In genomic region chr2:108632332-108632712, GRCh38 we compare ENCODE assay signal across 16 cellular contexts.
A peak's percentile ranks its signal among the peaks of the same experiment; 100 is the strongest.
DNase-seq lines count a peak whose midpoint lies in the region; ATAC-seq and TF ChIP-seq lines count a peak whose summit lies in the region.
"Had no signal": no experiment of that assay in that cellular context is flagged by ENCODE, and none has a peak within 500 bp of the region (broad histone marks: within the 10 kb centered on the region; RNA-seq: fewer than 3 reads in every experiment).

No MANE protein-coding gene starts in this region.

- H3K27ac Mint-ChIP-seq in memory B cell: peak overlapping the region; percentile 18

- ATAC-seq in Panc1 (no peak), memory B cell (ENCODE audit: low read depth) (no peak), upper lobe of right lung (no peak), HG03432 (IDR thresholded peaks at IDR 0.05; ENCODE audit: unreplicated experiment) (no peak), HG03159 (IDR thresholded peaks at IDR 0.05; ENCODE audit: unreplicated experiment) (no peak)
- ATAC-seq: SK-N-SH treated with all-trans-retinoic acid at 6 μM for 48 hours had no signal

- CTCF ChIA-PET in Panc1 (lab: Charles Lee): no interaction called here

- peaks cover 26% of the 10 kb centered on the region for H3K4me1 Mint-ChIP-seq in memory B cell

- H3K36me3 ChIP-seq in left ventricle myocardium inferior (no peaks in the 10 kb centered on the region), right atrium auricular region (no peaks in the 10 kb centered on the region), Panc1 (ENCODE audit: control insufficient read depth, insufficient read depth, low read length) (no peaks in the 10 kb centered on the region), upper lobe of right lung (no peaks in the 10 kb centered on the region)
- H3K36me3 ChIP-seq: uterus had no signal

- peaks cover 63% of the 10 kb centered on the region for H3K4me1 ChIP-seq in left ventricle myocardium inferior
- peaks cover 0 to 59% of the 10 kb centered on the region in 2 donors for H3K4me1 ChIP-seq in right atrium auricular region
- peaks cover 62% of the 10 kb centered on the region for H3K4me1 ChIP-seq in Panc1 (ENCODE audit: control insufficient read depth, insufficient read depth, low read length)
- peaks cover 75% of the 10 kb centered on the region for H3K4me1 ChIP-seq in upper lobe of right lung

- H3K4me3 Mint-ChIP-seq in memory B cell: no peak overlapping the region

- POLR2A ChIA-PET in Panc1 (lab: Charles Lee): no interaction called here

- H3K36me3 Mint-ChIP-seq in memory B cell: no peaks in the 10 kb centered on the region

- in situ Hi-C loops in Panc1 (cut with HindIII; ENCODE audit: low pct_unique_long_range_greater_than_20kb, low sequenced_read_pairs): no loop called here

- H3K9me3 ChIP-seq in left ventricle myocardium inferior (replicated peaks) (no peaks in the 10 kb centered on the region), right atrium auricular region (no peaks in the 10 kb centered on the region), Panc1 (ENCODE audit: control insufficient read depth, insufficient read depth, low read depth, low read length) (no peaks in the 10 kb centered on the region), upper lobe of right lung (no peaks in the 10 kb centered on the region)
- H3K9me3 ChIP-seq: uterus had no signal

- no TSS peak for BruUV-seq in Panc1 (replicated peaks; lab: Mats Ljungman, UMichigan)

- intact Hi-C loops in left ventricle myocardium inferior (cut with micrococcal nuclease): no loop called here
- intact Hi-C loops in Panc1 (cut with micrococcal nuclease; ENCODE audit: unreplicated experiment): no loop called here
- intact Hi-C loops in upper lobe of right lung (cut with DNase I): no loop called here

- no peak for DNase-seq in left ventricle myocardium inferior
- no peak for DNase-seq in right atrium auricular region (ENCODE audit: low spot score)
- DNase-seq in Panc1 (ENCODE audit: low read depth, low spot score): no peak
- DNase-seq in memory B cell (ENCODE audit: low spot score in 2 of 2): no peak
- no peak for DNase-seq in upper lobe of right lung
- no peak for DNase-seq in stimulated activated naive CD4-positive, alpha-beta T cell (lab: John Stamatoyannopoulos, UW)
- DNase-seq: activated CD4-positive, alpha-beta T cell treated with anti-CD3 and anti-CD28 coated beads for 48 hours; activated naive CD4-positive, alpha-beta T cell treated with anti-CD3 and anti-CD28 coated beads, Interleukin-2, amount 50 U/mL, for 16 hours; GF-D8; kidney glomerular epithelial cell; nucleus accumbens; stimulated activated CD4-positive, alpha-beta T cell treated with anti-CD3 and anti-CD28 coated beads, Interleukin-1b, Interleukin-23, amount 100 ng/mL, for 48 hours; uterus had no signal

- H3K27me3 Mint-ChIP-seq in memory B cell: no peaks in the 10 kb centered on the region

- TF ChIP-seq CTCF in left ventricle myocardium inferior (IDR thresholded peaks at IDR 0.05; ENCODE audit: borderline replicate concordance) (no peak), right atrium auricular region (IDR thresholded peaks at IDR 0.05) (no peak), Panc1 (IDR thresholded peaks at IDR 0.05) (no peak), upper lobe of right lung (IDR thresholded peaks at IDR 0.05) (no peak)

- no peak overlapping the region for H3K4me3 ChIP-seq in left ventricle myocardium inferior
- no peak overlapping the region for H3K4me3 ChIP-seq in right atrium auricular region
- H3K4me3 ChIP-seq in Panc1 (ENCODE audit: low read depth in 2 of 2, low read length in 2 of 2): no peak overlapping the region
- no peak overlapping the region for H3K4me3 ChIP-seq in upper lobe of right lung
- H3K4me3 ChIP-seq: uterus had no signal

- H3K27ac ChIP-seq in left ventricle myocardium inferior (replicated peaks) (peak overlapping the region; percentile 5), right atrium auricular region (no peak overlapping the region), Panc1 (ENCODE audit: low read length) (peak overlapping the region; percentile 81), upper lobe of right lung (peak overlapping the region; percentile 74)

- H3K27me3 ChIP-seq in left ventricle myocardium inferior (ENCODE audit: low read depth) (no peaks in the 10 kb centered on the region), right atrium auricular region (no peaks in the 10 kb centered on the region), Panc1 (ENCODE audit: control insufficient read depth, insufficient read depth, low read length) (no peaks in the 10 kb centered on the region), upper lobe of right lung (no peaks in the 10 kb centered on the region)
- H3K27me3 ChIP-seq: uterus had no signal

- no peaks in the 10 kb centered on the region for H3K9me3 Mint-ChIP-seq in memory B cell

Comparison
In these comparisons a context has a peak if more than half of its experiments do, and no peak if none do; other contexts are left out.
1. H3K27ac ChIP-seq: peak in left ventricle myocardium inferior (single experiment), Panc1 (single experiment) and upper lobe of right lung (single experiment); none in right atrium auricular region (0 of 2).